Comparison of ENCODE assay signal across 14 cellular contexts in genomic region chr1:24508911-24509310, GRCh38. TPM values are rescaled to one million over a fixed set of nuclear protein-coding genes. Genes with fewer than 3 reads are reported as not detected.
"Had no signal": no experiment of that assay in that cellular context is flagged by ENCODE, and none has a peak within 500 bp of the region (broad histone marks: within the 10 kb centered on the region; RNA-seq: fewer than 3 reads in every experiment).

No MANE protein-coding gene starts in this region.

- H3K9me3 ChIP-seq: SJCRH30, tibial nerve had no signal

- H3K36me3 ChIP-seq: SJCRH30, tibial nerve, WERI-Rb-1 had no signal

- H3K4me3 ChIP-seq: SJCRH30, tibial nerve had no signal

- H3K9me3 Mint-ChIP-seq: activated T-helper 2 cell treated with anti-CD3 and anti-CD28 coated beads, Interferon-gamma antibody, Interleukin-2, Interleukin-4, amounts not matched to agents 10 μg/mL and 5 μg/mL and 100 μg/mL, durations not matched to agents 14 hours and 24 hours and 36 hours had no signal

- DNase-seq: activated CD4-positive, alpha-beta T cell treated with anti-CD3 and anti-CD28 coated beads, Interleukin-2, amount 50 U/mL, for 1 hour; central memory CD4-positive, alpha-beta T cell; cortex of kidney; hypothalamus; retina; SJCRH30; stimulated activated CD4-positive, alpha-beta T cell treated with anti-CD3 and anti-CD28 coated beads, Interleukin-15, amount 100 ng/mL, for 24 hours; stimulated activated CD4-positive, alpha-beta T cell treated with anti-CD3 and anti-CD28 coated beads, Interleukin-4, amount 100 ng/mL, for 4 hours; T1000; WERI-Rb-1 had no signal

- H3K4me1 ChIP-seq: SJCRH30 had no signal

- H3K27ac ChIP-seq: RWPE1, SJCRH30, tibial nerve, WERI-Rb-1 had no signal

- H3K27me3 ChIP-seq: tibial nerve had no signal

RNA-seq across cellular contexts. Expression of gene NCMAP, which starts 47.0 kb away (rescaled TPM):
- total RNA-seq: activated T-helper 2 cell treated with anti-CD3 and anti-CD28 coated beads, Interferon-gamma antibody, Interleukin-2, Interleukin-4, amounts not matched to agents 10 μg/mL and 5 μg/mL and 100 μg/mL, durations not matched to agents 14 hours and 24 hours and 36 hours; myocyte; SJCRH30 had no signal
